In genomic region chr21:40563845-40564717, GRCh38 we compare ENCODE assay signal across 18 cellular contexts.
"Had no signal": no experiment of that assay in that cellular context is flagged by ENCODE, and none has a peak within 500 bp of the region (broad histone marks: within the 10 kb centered on the region; RNA-seq: fewer than 3 reads in every experiment).

No MANE protein-coding gene starts in this region.

- H3K4me3 Mint-ChIP-seq: activated naive CD4-positive, alpha-beta T cell treated with anti-CD3 and anti-CD28 coated beads, Interleukin-2, amount 50 U/mL, for 24 hours; activated T-cell treated with anti-CD3 and anti-CD28 coated beads, Interleukin-2, amount 50 U/mL, for 72 hours; nephron progenitor cell; T-helper 1 cell treated with Interleukin-12 subunit alpha and Interleukin-12 subunit beta and Interleukin-4 antibody, amounts not matched to agents 30 μg/mL and 1 μg/mL, for 36 hours had no signal

- H3K9me3 ChIP-seq: breast epithelium, tibial artery had no signal

- H3K4me3 ChIP-seq: breast epithelium, tibial artery had no signal

- H3K36me3 Mint-ChIP-seq: activated naive CD4-positive, alpha-beta T cell treated with anti-CD3 and anti-CD28 coated beads, Interleukin-2, amount 50 U/mL, for 24 hours had no signal

- H3K27ac Mint-ChIP-seq: activated naive CD4-positive, alpha-beta T cell treated with anti-CD3 and anti-CD28 coated beads, Interleukin-2, amount 50 U/mL, for 24 hours; activated T-cell treated with anti-CD3 and anti-CD28 coated beads, Interleukin-2, amount 50 U/mL, for 72 hours; nephron progenitor cell; T-helper 1 cell treated with Interleukin-12 subunit alpha and Interleukin-12 subunit beta and Interleukin-4 antibody, amounts not matched to agents 30 μg/mL and 1 μg/mL, for 36 hours had no signal

- H3K27me3 Mint-ChIP-seq: activated naive CD4-positive, alpha-beta T cell treated with anti-CD3 and anti-CD28 coated beads, Interleukin-2, amount 50 U/mL, for 24 hours had no signal

- DNase-seq: activated CD4-positive, CD25-positive, alpha-beta regulatory T cell treated with anti-CD3 and anti-CD28 coated beads, Interleukin-2, amount 50 U/mL, for 72 hours; activated effector memory CD4-positive, alpha-beta T cell treated with anti-CD3 and anti-CD28 coated beads, Interleukin-2, amount 50 U/mL, for 16 hours; activated T-cell treated with anti-CD3 and anti-CD28 coated beads, Interleukin-2, amount 50 U/mL, for 72 hours; cortex of kidney; left cardiac atrium; midbrain; nephron progenitor cell; nucleus accumbens; posterior cingulate gyrus; retina; stimulated activated CD4-positive, alpha-beta T cell treated with anti-CD3 and anti-CD28 coated beads, Interleukin-2, amount 100 ng/mL, for 24 hours; stimulated activated naive CD4-positive, alpha-beta T cell treated with Interleukin-2 at 50 U/mL for 16 hours; tibial artery had no signal

- H3K36me3 ChIP-seq: breast epithelium, tibial artery had no signal

- H3K27ac ChIP-seq: breast epithelium, tibial artery had no signal

- ATAC-seq: activated T-cell treated with anti-CD3 and anti-CD28 coated beads, Interleukin-2, amount 50 U/mL, for 72 hours had no signal

- FAIRE-seq: astrocyte, urothelium cell line had no signal

- H3K4me1 Mint-ChIP-seq: activated naive CD4-positive, alpha-beta T cell treated with anti-CD3 and anti-CD28 coated beads, Interleukin-2, amount 50 U/mL, for 24 hours had no signal

- H3K4me1 ChIP-seq: breast epithelium, tibial artery had no signal

- H3K27me3 ChIP-seq: tibial artery had no signal
